In the genomic region with DNA sequence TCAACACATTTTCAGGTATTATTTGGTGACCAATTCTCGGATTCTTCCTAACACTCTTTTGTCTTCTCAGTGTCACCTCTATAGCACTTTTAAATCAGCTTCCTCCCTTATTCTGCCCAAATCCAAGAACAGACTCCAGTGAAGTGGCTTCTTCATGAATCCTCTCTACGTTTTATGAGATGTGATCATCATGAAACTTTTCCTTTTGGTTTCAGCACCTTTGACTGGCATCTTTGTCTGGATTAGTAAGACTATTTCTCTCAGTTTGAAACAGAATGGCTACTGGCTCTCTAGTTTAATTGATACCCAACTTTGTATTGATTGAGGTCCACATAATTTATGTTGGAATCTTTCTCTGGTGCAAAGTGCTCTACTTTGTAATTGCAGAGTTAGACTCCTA, we compare ENCODE assay signal across 14 cellular contexts.
"Had no signal": no experiment of that assay in that cellular context is flagged by ENCODE, and none has a peak within 500 bp of the region (broad histone marks: within the 10 kb centered on the region; RNA-seq: fewer than 3 reads in every experiment).

No MANE protein-coding gene starts in this region.

- H3K4me1 Mint-ChIP-seq: activated B cell treated with CpG ODN at 0.5 μM for 24 hours had no signal

- H3K27me3 ChIP-seq: dorsolateral prefrontal cortex, spleen, tibial nerve had no signal

- H3K27ac ChIP-seq: dorsolateral prefrontal cortex, epithelial cell of prostate, tibial nerve had no signal

- H3K27me3 Mint-ChIP-seq: activated B cell treated with CpG ODN at 0.5 μM for 24 hours; activated CD4-positive, alpha-beta memory T cell treated with anti-CD3 and anti-CD28 coated beads for 36 hours; activated naive CD4-positive, alpha-beta T cell treated with anti-CD3 and anti-CD28 coated beads, Interleukin-2, amount 50 U/mL, for 24 hours had no signal

- H3K27ac Mint-ChIP-seq: activated B cell treated with CpG ODN at 0.5 μM for 24 hours; activated CD4-positive, alpha-beta memory T cell treated with anti-CD3 and anti-CD28 coated beads for 36 hours; activated naive CD4-positive, alpha-beta T cell treated with anti-CD3 and anti-CD28 coated beads, Interleukin-2, amount 50 U/mL, for 24 hours had no signal

- H3K9me3 Mint-ChIP-seq: activated CD4-positive, alpha-beta memory T cell treated with anti-CD3 and anti-CD28 coated beads for 36 hours; activated naive CD4-positive, alpha-beta T cell treated with anti-CD3 and anti-CD28 coated beads, Interleukin-2, amount 50 U/mL, for 24 hours; neural crest cell had no signal

- H3K4me3 ChIP-seq: dorsolateral prefrontal cortex, lung, spleen, tibial nerve had no signal

- H3K4me1 ChIP-seq: tibial nerve had no signal

- DNase-seq: activated B cell treated with CpG ODN at 0.5 μM for 24 hours; activated CD4-positive, alpha-beta memory T cell treated with anti-CD3 and anti-CD28 coated beads for 36 hours; activated CD4-positive, alpha-beta T cell treated with anti-CD3 and anti-CD28 coated beads for 4 hours; activated gamma-delta T cell; activated T-cell treated with anti-CD3 and anti-CD28 coated beads, Interleukin-2, amount 50 U/mL, for 48 hours; dorsolateral prefrontal cortex; endodermal cell; hypothalamus; spleen had no signal

- H3K4me3 Mint-ChIP-seq: activated B cell treated with CpG ODN at 0.5 μM for 24 hours; activated CD4-positive, alpha-beta memory T cell treated with anti-CD3 and anti-CD28 coated beads for 36 hours; activated naive CD4-positive, alpha-beta T cell treated with anti-CD3 and anti-CD28 coated beads, Interleukin-2, amount 50 U/mL, for 24 hours; endodermal cell; neural crest cell had no signal
